8 cellular contexts compared by ENCODE assay signal in the genomic region with DNA sequence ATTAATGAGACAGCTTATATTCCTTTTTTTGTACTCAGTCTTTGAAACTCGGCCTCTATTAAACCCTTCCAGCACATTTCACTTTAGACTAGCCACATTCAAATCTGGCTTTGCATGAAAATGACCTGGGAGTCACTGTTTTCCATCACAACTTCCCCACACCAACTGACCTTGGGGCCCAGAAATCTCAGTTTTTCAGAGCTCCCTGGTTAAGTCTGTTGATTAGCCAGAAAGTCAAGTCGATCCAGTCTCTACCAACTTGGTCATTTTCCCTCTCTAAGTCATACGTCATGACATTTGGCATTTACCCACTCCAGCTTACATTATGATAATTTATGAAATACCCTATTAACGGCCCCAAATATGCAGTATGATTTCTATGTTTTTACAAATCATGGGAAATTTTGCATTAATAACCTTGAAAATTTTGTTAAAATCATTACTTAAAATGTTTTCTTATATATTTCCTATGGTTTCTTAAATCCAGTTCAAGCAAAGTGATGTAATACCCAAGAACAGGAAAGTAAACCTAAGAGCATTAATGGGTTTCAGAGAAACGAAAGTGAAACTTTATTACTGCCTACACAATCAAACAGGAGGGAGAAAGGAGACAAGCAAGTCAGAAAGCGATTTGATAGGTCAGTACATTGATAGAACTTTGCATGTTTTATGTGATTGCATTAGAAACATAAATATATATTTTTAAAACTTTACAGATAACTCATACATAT.
DNase-seq lines count a peak whose midpoint lies in the region; ATAC-seq and TF ChIP-seq lines count a peak whose summit lies in the region.

No MANE protein-coding gene starts in this region.

- no peaks in the 10 kb centered on the region for H3K27me3 ChIP-seq in OCI-LY3 (ENCODE audit: low read depth, low read length)
- H3K27me3 ChIP-seq in naive thymus-derived CD4-positive, alpha-beta T cell (ENCODE audit: control insufficient read depth in 2 of 2, insufficient read depth in 2 of 2, low read length in 2 of 2), result no peaks in the 10 kb centered on the region

- POLR2A ChIA-PET in naive thymus-derived CD4-positive, alpha-beta T cell (lab: Charles Lee), result interaction anchor here (0.7 to 1.0 kb wide), 2 partner anchors 9 to 758 kb away, joined by 3 read pairs; no protein-coding TSS in a partner anchor

- H3K27ac Mint-ChIP-seq in naive thymus-derived CD4-positive, alpha-beta T cell, result peak overlapping the region; percentile 2 to 98 (median 88)

- H3K4me3 Mint-ChIP-seq in naive thymus-derived CD4-positive, alpha-beta T cell, result peak overlapping the region; percentile 13 to 84 (median 66)

- no peaks in the 10 kb centered on the region for H3K79me2 ChIP-seq in OCI-LY3 (ENCODE audit: low read length)

- H3K9ac ChIP-seq in OCI-LY3 (ENCODE audit: low read length), result no peak overlapping the region

- TF ChIP-seq CTCF in OCI-LY3 (IDR thresholded peaks at IDR 0.05; ENCODE audit: low read depth, low read length), result no peak

- H2AFZ ChIP-seq in OCI-LY3 (ENCODE audit: low read depth, low read length), result no peak overlapping the region

- DNase-seq in SKM-1 treated with dmso at 0.1 percent for 144 hours (lab: John Stamatoyannopoulos, UW; ENCODE audit: unreplicated experiment), result peak; percentile 22
- no peak for DNase-seq in SKM-1 (lab: John Stamatoyannopoulos, UW; ENCODE audit: unreplicated experiment)
- peak; percentile 77 for DNase-seq in dermis blood vessel endothelial cell
- DNase-seq in naive thymus-derived CD4-positive, alpha-beta T cell, result peak in 7 of 9 donors; percentile 14 to 56 (median 40)
- no peak for DNase-seq in NCI-H2081 treated with DMSO at 0.1 percent for 48 hours (lab: John Stamatoyannopoulos, UW)
- no peak for DNase-seq in OCI-M2 (lab: John Stamatoyannopoulos, UW; ENCODE audit: unreplicated experiment)

- no peak overlapping the region for H3K27ac ChIP-seq in OCI-LY3 (ENCODE audit: low read length)
- H3K27ac ChIP-seq in naive thymus-derived CD4-positive, alpha-beta T cell (ENCODE audit: low read depth, low read length), result no peak overlapping the region

- H3K27me3 Mint-ChIP-seq in naive thymus-derived CD4-positive, alpha-beta T cell, result no peaks in the 10 kb centered on the region

- no peak overlapping the region for H3K4me3 ChIP-seq in OCI-LY3 (ENCODE audit: low read length)
- peak overlapping the region; percentile 12 for H3K4me3 ChIP-seq in naive thymus-derived CD4-positive, alpha-beta T cell (ENCODE audit: low read length)

- CTCF ChIA-PET in naive thymus-derived CD4-positive, alpha-beta T cell (lab: Charles Lee), result no interaction called here

- peak; percentile 77 for ATAC-seq in HG02885 (IDR thresholded peaks at IDR 0.05; ENCODE audit: poor library complexity, unreplicated experiment)
- ATAC-seq in naive thymus-derived CD4-positive, alpha-beta T cell, result peak; percentile 77

- H4K20me1 ChIP-seq in OCI-LY3 (ENCODE audit: insufficient read depth, low read length), result no peaks in the 10 kb centered on the region

- H3K9me3 ChIP-seq in OCI-LY3 (ENCODE audit: insufficient read depth, low read length), result no peaks in the 10 kb centered on the region
- no peaks in the 10 kb centered on the region for H3K9me3 ChIP-seq in naive thymus-derived CD4-positive, alpha-beta T cell (ENCODE audit: control insufficient read depth in 2 of 3, low read length in 3 of 3)

- peaks cover 0 to 1% (median 0%) of the 10 kb centered on the region in 11 donors for H3K9me3 Mint-ChIP-seq in naive thymus-derived CD4-positive, alpha-beta T cell

- 0 out of 2 replicates have a peak overlapping the region, but pooled peaks have one; percentile 5 for H3K4me2 ChIP-seq in OCI-LY3 (ENCODE audit: low read length)

- peaks cover 12 to 58% (median 20%) of the 10 kb centered on the region in 7 donors for H3K4me1 Mint-ChIP-seq in naive thymus-derived CD4-positive, alpha-beta T cell

- H3K36me3 ChIP-seq in OCI-LY3 (replicated peaks; ENCODE audit: low read depth, low read length), result no peaks in the 10 kb centered on the region
- H3K36me3 ChIP-seq in naive thymus-derived CD4-positive, alpha-beta T cell (ENCODE audit: control insufficient read depth in 2 of 3, insufficient read depth in 3 of 3, low read length in 3 of 3), result no peaks in the 10 kb centered on the region

- 0 out of 2 replicates have a peak, but pooled peaks cover 3% of the 10 kb centered on the region for H3K4me1 ChIP-seq in OCI-LY3 (ENCODE audit: low read length)
- peaks cover 0 to 6% of the 10 kb centered on the region in 2 donors for H3K4me1 ChIP-seq in naive thymus-derived CD4-positive, alpha-beta T cell (ENCODE audit: control insufficient read depth in 2 of 2, insufficient read depth in 2 of 2, low read length in 2 of 2)

- peaks cover 0 to 24% (median 0%) of the 10 kb centered on the region in 5 donors for H3K36me3 Mint-ChIP-seq in naive thymus-derived CD4-positive, alpha-beta T cell

- intact Hi-C loops in naive thymus-derived CD4-positive, alpha-beta T cell (cut with micrococcal nuclease), result loop anchor here (1.0 to 2.0 kb wide), 2 partner anchors 9 to 77 kb away; a partner anchor contains a TSS

Comparison
In these comparisons a context has a peak if more than half of its experiments do, and no peak if none do; other contexts are left out.
1. DNase-seq: peak in SKM-1 treated with dmso at 0.1 percent for 144 hours (single experiment), dermis blood vessel endothelial cell (single experiment) and naive thymus-derived CD4-positive, alpha-beta T cell (7 of 9); none in SKM-1 (single experiment), NCI-H2081 treated with DMSO at 0.1 percent for 48 hours (single experiment) and OCI-M2 (single experiment).